Comparison of ENCODE assay signal across 1 cellular context in the genomic region with DNA sequence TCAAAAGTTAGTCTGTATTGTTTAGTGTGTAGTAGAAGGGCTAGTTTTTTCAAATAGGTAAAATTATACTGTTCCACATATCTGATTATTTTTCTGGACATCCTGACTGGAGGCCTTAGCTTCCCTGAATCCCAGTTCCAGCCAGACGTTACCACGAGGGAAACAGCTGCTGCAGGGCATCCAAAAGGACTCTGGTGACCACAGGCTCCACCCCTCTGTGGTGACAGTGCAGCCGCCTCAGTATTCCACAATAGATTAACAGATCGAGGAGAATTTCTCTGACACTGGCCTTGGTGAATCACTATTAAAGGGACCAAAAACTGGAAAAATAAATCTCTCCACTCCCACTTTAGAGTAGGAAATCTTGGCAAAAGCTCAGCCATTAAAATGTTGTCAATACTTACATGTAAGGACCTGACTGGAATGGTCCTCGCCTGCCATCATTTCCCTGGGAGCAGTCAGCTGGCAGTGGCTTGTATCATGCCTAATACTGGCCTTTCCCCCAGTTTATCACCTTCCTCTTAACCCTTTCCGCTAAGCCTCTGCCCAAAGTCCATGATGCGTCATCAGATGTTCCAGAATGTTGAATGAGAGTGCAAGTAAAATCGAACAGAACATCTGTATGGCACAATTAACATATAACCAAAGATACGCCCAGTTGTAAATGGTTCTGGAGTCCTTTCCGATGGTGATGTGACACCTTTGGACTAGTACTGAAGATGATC.
TF ChIP-seq lines count a peak whose summit lies in the region.

No MANE protein-coding gene starts in this region.

TF ChIP-seq in K562, 482 proteins besides CTCF, POLR2A, EP300 and RAD21 (continued from another document):
- no peak for TF ChIP-seq RBM14 (IDR thresholded peaks at IDR 0.05; ENCODE audit: borderline replicate concordance, insufficient read depth, low read depth, low read length)
- TF ChIP-seq KAT2B (IDR thresholded peaks at IDR 0.05; ENCODE audit: low read depth, low read length): no peak
- TF ChIP-seq IFI16 (CRISPR knock-in tag; IDR thresholded peaks at IDR 0.05): no peak
- TF ChIP-seq, protein P1, sequence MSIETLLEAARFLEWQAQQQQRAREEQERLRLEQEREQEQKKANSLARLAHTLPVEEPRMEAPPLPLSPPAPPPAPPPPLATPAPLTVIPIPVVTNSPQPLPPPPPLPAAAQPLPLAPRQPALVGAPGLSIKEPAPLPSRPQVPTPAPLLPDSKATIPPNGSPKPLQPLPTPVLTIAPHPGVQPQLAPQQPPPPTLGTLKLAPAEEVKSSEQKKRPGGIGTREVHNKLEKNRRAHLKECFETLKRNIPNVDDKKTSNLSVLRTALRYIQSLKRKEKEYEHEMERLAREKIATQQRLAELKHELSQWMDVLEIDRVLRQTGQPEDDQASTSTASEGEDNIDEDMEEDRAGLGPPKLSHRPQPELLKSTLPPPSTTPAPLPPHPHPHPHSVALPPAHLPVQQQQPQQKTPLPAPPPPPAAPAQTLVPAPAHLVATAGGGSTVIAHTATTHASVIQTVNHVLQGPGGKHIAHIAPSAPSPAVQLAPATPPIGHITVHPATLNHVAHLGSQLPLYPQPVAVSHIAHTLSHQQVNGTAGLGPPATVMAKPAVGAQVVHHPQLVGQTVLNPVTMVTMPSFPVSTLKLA (conservative IDR thresholded peaks at IDR 0.05): no peak
- no peak for TF ChIP-seq MTF1 (CRISPR knock-in tag; IDR thresholded peaks at IDR 0.05; ENCODE audit: borderline replicate concordance)
